Comparison of ENCODE assay signal across 8 cellular contexts in genomic region chr4:82429728-82430192, GRCh38. TPM values are rescaled to one million over a fixed set of nuclear protein-coding genes. Genes with fewer than 3 reads are reported as not detected.
DNase-seq lines count a peak whose midpoint lies in the region; ATAC-seq and TF ChIP-seq lines count a peak whose summit lies in the region.

No MANE protein-coding gene starts in this region.

- H3K4me1 Mint-ChIP-seq in activated CD8-positive, alpha-beta memory T cell treated with anti-CD3 and anti-CD28 coated beads, Interleukin-2, amount 10 ng/mL, durations not matched to agents 7 days and 5 days, result peaks cover 61% of the 10 kb centered on the region

- H3K27me3 ChIP-seq in WERI-Rb-1 (ENCODE audit: insufficient read depth, low read depth, severe bottlenecking) (no peaks in the 10 kb centered on the region), parathyroid adenoma (ENCODE audit: control insufficient read depth, insufficient read depth, low read length) (no peaks in the 10 kb centered on the region)

- peak overlapping the region; percentile 100 for H3K27ac ChIP-seq in WERI-Rb-1
- peak overlapping the region; percentile 94 for H3K27ac ChIP-seq in parathyroid adenoma

- CTCF ChIA-PET in activated CD8-positive, alpha-beta memory T cell treated with anti-CD3 and anti-CD28 coated beads, Interleukin-2, amount 10 ng/mL, durations not matched to agents 7 days and 5 days (lab: Charles Lee), result interaction anchor here (1.1 to 3.2 kb wide), 13 partner anchors 8 to 435 kb away, joined by 3 to 23 read pairs (median 6); partner anchors contain the start of gene HNRNPD

- peak overlapping the region; percentile 83 for H3K4me2 ChIP-seq in parathyroid adenoma (ENCODE audit: low read length)

- peak; percentile 84 for DNase-seq in activated CD8-positive, alpha-beta memory T cell treated with anti-CD3 and anti-CD28 coated beads, Interleukin-2, amount 10 ng/mL, durations not matched to agents 7 days and 5 days
- DNase-seq in activated CD8-positive, alpha-beta memory T cell treated with anti-CD3 and anti-CD28 coated beads, Interleukin-2, amount 50 U/mL, for 48 hours, result no peak
- DNase-seq in WERI-Rb-1 (no peak), fibroblast of the aortic adventitia (ENCODE audit: low read depth) (no peak), NCI-H2171 (lab: John Stamatoyannopoulos, UW) (no peak)
- no peak for DNase-seq in stimulated activated CD4-positive, alpha-beta T cell treated with anti-CD3 and anti-CD28 coated beads, Interleukin-2, amount 100 ng/mL, for 24 hours

- peak overlapping the region; percentile 98 for H3K27ac Mint-ChIP-seq in activated CD8-positive, alpha-beta memory T cell treated with anti-CD3 and anti-CD28 coated beads, Interleukin-2, amount 10 ng/mL, durations not matched to agents 7 days and 5 days

- H3K36me3 ChIP-seq in WERI-Rb-1 (peaks cover 76% of the 10 kb centered on the region), parathyroid adenoma (ENCODE audit: control insufficient read depth, insufficient read depth, low read length) (no peaks in the 10 kb centered on the region)

- H3K27me3 Mint-ChIP-seq in activated CD8-positive, alpha-beta memory T cell treated with anti-CD3 and anti-CD28 coated beads, Interleukin-2, amount 10 ng/mL, durations not matched to agents 7 days and 5 days, result no peaks in the 10 kb centered on the region

- H3K9me3 Mint-ChIP-seq in activated CD8-positive, alpha-beta memory T cell treated with anti-CD3 and anti-CD28 coated beads, Interleukin-2, amount 10 ng/mL, durations not matched to agents 7 days and 5 days (ENCODE audit: low read depth), result no peaks in the 10 kb centered on the region

- ATAC-seq in activated CD8-positive, alpha-beta memory T cell treated with anti-CD3 and anti-CD28 coated beads, Interleukin-2, amount 10 ng/mL, durations not matched to agents 7 days and 5 days, result peak; percentile 32
- ATAC-seq in HG03175 (IDR thresholded peaks at IDR 0.05; ENCODE audit: unreplicated experiment), result peak; percentile 17

- H3K79me2 ChIP-seq in parathyroid adenoma, result peaks cover 28% of the 10 kb centered on the region

- H3K4me1 ChIP-seq in parathyroid adenoma, result peaks cover 7% of the 10 kb centered on the region

- H3K9ac ChIP-seq in parathyroid adenoma, result no peak overlapping the region

- peak overlapping the region; percentile 88 for H2AFZ ChIP-seq in parathyroid adenoma

- TF ChIP-seq CTCF in WERI-Rb-1 (IDR thresholded peaks at IDR 0.05; ENCODE audit: low read depth, low read length), result no peak
- no peak for TF ChIP-seq CTCF in fibroblast of the aortic adventitia (IDR thresholded peaks at IDR 0.05; ENCODE audit: insufficient read depth, low read length)
- no peak for TF ChIP-seq CTCF in parathyroid adenoma (IDR thresholded peaks at IDR 0.05)

- H3K9me3 ChIP-seq in WERI-Rb-1 (ENCODE audit: severe bottlenecking), result no peaks in the 10 kb centered on the region
- no peaks in the 10 kb centered on the region for H3K9me3 ChIP-seq in parathyroid adenoma (ENCODE audit: control insufficient read depth, low read length)

- peak overlapping the region; percentile 97 for H3K4me3 Mint-ChIP-seq in activated CD8-positive, alpha-beta memory T cell treated with anti-CD3 and anti-CD28 coated beads, Interleukin-2, amount 10 ng/mL, durations not matched to agents 7 days and 5 days

- peaks cover 58% of the 10 kb centered on the region for H3K36me3 Mint-ChIP-seq in activated CD8-positive, alpha-beta memory T cell treated with anti-CD3 and anti-CD28 coated beads, Interleukin-2, amount 10 ng/mL, durations not matched to agents 7 days and 5 days

- H3K4me3 ChIP-seq in WERI-Rb-1 (ENCODE audit: low read depth, low read length), result peak overlapping the region; percentile 95
- H3K4me3 ChIP-seq in fibroblast of the aortic adventitia (ENCODE audit: low read depth, low read length), result peak overlapping the region; percentile 94
- peak overlapping the region; percentile 74 for H3K4me3 ChIP-seq in parathyroid adenoma (ENCODE audit: low read depth, low read length)

RNA-seq across cellular contexts. Expression of gene HNRNPDL, which starts 0.5 kb away (rescaled TPM):
- total RNA-seq in activated CD8-positive, alpha-beta memory T cell treated with anti-CD3 and anti-CD28 coated beads, Interleukin-2, amount 10 ng/mL, durations not matched to agents 7 days and 5 days, result 100 to 1,000 TPM; 317 to 343 TPM
- 97.0 and 148 TPM in 2 replicates for total RNA-seq in fibroblast of the aortic adventitia (ENCODE audit: low replicate concordance)

RNA-seq across cellular contexts. Expression of gene ENOPH1, which starts 0.6 kb away (rescaled TPM):
- 10 to 100 TPM; 40.6 to 46.6 TPM for total RNA-seq in activated CD8-positive, alpha-beta memory T cell treated with anti-CD3 and anti-CD28 coated beads, Interleukin-2, amount 10 ng/mL, durations not matched to agents 7 days and 5 days
- total RNA-seq in fibroblast of the aortic adventitia (ENCODE audit: low replicate concordance), result 38.7 and 42.2 TPM in 2 replicates

RNA-seq across cellular contexts. Expression of gene HNRNPD, which starts 56.0 kb away (rescaled TPM):
- total RNA-seq in activated CD8-positive, alpha-beta memory T cell treated with anti-CD3 and anti-CD28 coated beads, Interleukin-2, amount 10 ng/mL, durations not matched to agents 7 days and 5 days, result 100 to 1,000 TPM; 385 to 421 TPM
- total RNA-seq in fibroblast of the aortic adventitia (ENCODE audit: low replicate concordance), result 32.6 and 57.7 TPM in 2 replicates
